In genomic region chr12:130627175-130627574, GRCh38 we compare ENCODE assay signal across 14 cellular contexts.
A peak's percentile ranks its signal among the peaks of the same experiment; 100 is the strongest.
DNase-seq lines count a peak whose midpoint lies in the region; ATAC-seq and TF ChIP-seq lines count a peak whose summit lies in the region.
"Had no signal": no experiment of that assay in that cellular context is flagged by ENCODE, and none has a peak within 500 bp of the region (broad histone marks: within the 10 kb centered on the region; RNA-seq: fewer than 3 reads in every experiment).

No MANE protein-coding gene starts in this region.

- peaks cover 0 to 10% (median 1%) of the 10 kb centered on the region in 4 donors for H3K9me3 ChIP-seq in sigmoid colon
- H3K9me3 ChIP-seq: Caco-2 had no signal

- H3K36me3 ChIP-seq in sigmoid colon = no peaks in the 10 kb centered on the region

- H3K27me3 ChIP-seq in sigmoid colon = peaks cover 0 to 3% (median 0%) of the 10 kb centered on the region in 3 donors

- ATAC-seq in GM21786 (IDR thresholded peaks at IDR 0.05; ENCODE audit: unreplicated experiment) = no peak
- ATAC-seq in HG02852 (IDR thresholded peaks at IDR 0.05; ENCODE audit: unreplicated experiment) = no peak
- no peak for ATAC-seq in GM18498 (IDR thresholded peaks at IDR 0.05; ENCODE audit: unreplicated experiment)

- TF ChIP-seq CTCF in coronary artery (IDR thresholded peaks at IDR 0.05) = no peak
- no peak for TF ChIP-seq CTCF in sigmoid colon (IDR thresholded peaks at IDR 0.05)

- 93 to 94% methylated on average over 7 of the region's 7 CpGs for WGBS in sigmoid colon, 2 donors

- no peak for TF ChIP-seq EP300 in sigmoid colon (IDR thresholded peaks at IDR 0.05)

- peak; percentile 24 for DNase-seq in Jurkat, Clone E6-1 (ENCODE audit: low read depth, low spot score)
- DNase-seq in coronary artery (ENCODE audit: low spot score) (peak; percentile 43), sigmoid colon (peak; percentile 26)
- DNase-seq: C1 segment of cervical spinal cord; Caco-2; CD4-positive, alpha-beta memory T cell; DMS153; GF-D8; GOT3; H7; HCEC 1CT had no signal

- no peak overlapping the region for H3K4me3 ChIP-seq in Jurkat, Clone E6-1 (ENCODE audit: low read length)
- H3K4me3 ChIP-seq in coronary artery (no peak overlapping the region), sigmoid colon (no peak overlapping the region)

- H3K4me1 ChIP-seq in sigmoid colon = no peaks in the 10 kb centered on the region
- H3K4me1 ChIP-seq: Caco-2 had no signal

- TF ChIP-seq POLR2A in sigmoid colon (IDR thresholded peaks at IDR 0.05) = no peak

- H3K27ac ChIP-seq in coronary artery (no peak overlapping the region), sigmoid colon (no peak overlapping the region)

- intact Hi-C loops in sigmoid colon (cut with DNase I) = no loop called here
